Comparison of ENCODE assay signal across 10 cellular contexts in the genomic region with DNA sequence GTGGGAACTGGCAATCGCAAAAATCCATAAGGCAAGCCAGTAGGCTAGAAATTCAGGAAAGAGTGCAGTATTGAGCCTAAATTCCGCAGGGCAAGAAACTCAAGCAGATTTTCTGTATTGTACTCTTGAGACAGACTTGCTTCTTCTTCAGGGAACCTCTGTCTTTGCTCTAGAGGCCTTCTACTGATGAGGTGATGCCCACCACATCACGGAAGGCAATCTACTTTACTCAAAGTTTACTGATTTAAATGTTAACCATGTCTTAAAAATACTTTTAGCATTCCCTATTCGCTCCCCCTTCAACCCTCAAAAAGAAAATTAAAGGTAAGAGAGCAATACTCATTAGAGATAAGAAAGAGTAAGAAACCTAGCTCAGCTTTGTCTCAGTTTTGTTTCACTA.
"Had no signal": no experiment of that assay in that cellular context is flagged by ENCODE, and none has a peak within 500 bp of the region (broad histone marks: within the 10 kb centered on the region; RNA-seq: fewer than 3 reads in every experiment).

No MANE protein-coding gene starts in this region.

- H3K4me1 ChIP-seq: lower lobe of right lung, pancreas had no signal

- H3K27ac Mint-ChIP-seq: mesothelial cell of epicardium had no signal

- H3K4me1 Mint-ChIP-seq: mesothelial cell of epicardium had no signal

- H3K4me2 ChIP-seq: SK-N-SH had no signal

- H3K9me3 ChIP-seq: lower lobe of right lung, pancreas, SK-N-SH, thoracic aorta had no signal

- H3K27me3 ChIP-seq: pancreas had no signal

- DNase-seq: anterior cingulate cortex; glutamatergic neuron; lower lobe of right lung; pancreas; SK-N-SH; stimulated activated CD4-positive, alpha-beta T cell treated with anti-CD3 and anti-CD28 coated beads, Interleukin-12 subunit alpha, Interleukin-12 subunit beta, amount 100 ng/mL, for 4 hours; stimulated activated naive CD4-positive, alpha-beta T cell treated with Interleukin-2 at 50 U/mL for 16 hours had no signal

- H3K36me3 ChIP-seq: thoracic aorta had no signal

- H3K36me3 Mint-ChIP-seq: mesothelial cell of epicardium had no signal

- H3K27ac ChIP-seq: lower lobe of right lung, pancreas, thoracic aorta had no signal

- H3K4me3 ChIP-seq: lower lobe of right lung, pancreas, thoracic aorta had no signal

- ATAC-seq: esophagus mucosa, lower lobe of right lung, pancreas had no signal

- H3K9ac ChIP-seq: SK-N-SH had no signal

- H3K4me3 Mint-ChIP-seq: mesothelial cell of epicardium had no signal
